In the genomic region with DNA sequence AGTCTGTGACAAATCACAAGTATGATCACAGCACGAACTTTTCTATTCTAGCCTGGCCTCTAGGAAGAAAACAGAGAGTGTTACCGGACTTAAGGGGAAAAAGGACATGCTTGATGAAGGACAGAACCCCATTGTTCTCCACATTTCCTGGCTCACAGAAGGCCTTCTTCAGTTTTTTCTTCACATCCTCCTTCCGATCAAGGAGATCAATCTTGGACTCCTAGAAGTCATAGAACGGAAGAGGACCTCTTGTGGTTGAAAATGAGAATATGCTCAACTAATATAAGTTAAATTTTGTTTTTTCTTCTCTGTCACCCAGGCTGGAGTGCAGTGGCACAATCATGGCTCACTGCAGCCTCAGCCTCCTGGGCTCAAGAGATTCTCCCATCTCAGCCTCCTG, we compare ENCODE assay signal across 11 cellular contexts. TPM values are rescaled to one million over a fixed set of nuclear protein-coding genes. Genes with fewer than 3 reads are reported as not detected.
DNase-seq lines count a peak whose midpoint lies in the region; ATAC-seq and TF ChIP-seq lines count a peak whose summit lies in the region.
"Had no signal": no experiment of that assay in that cellular context is flagged by ENCODE, and none has a peak within 500 bp of the region (broad histone marks: within the 10 kb centered on the region; RNA-seq: fewer than 3 reads in every experiment).

No MANE protein-coding gene starts in this region.

- H3K9me2 ChIP-seq in SK-N-SH (no peaks in the 10 kb centered on the region), GM23338 (ENCODE audit: insufficient read depth) (no peaks in the 10 kb centered on the region)

- TF ChIP-seq RAD21 in SK-N-SH (IDR thresholded peaks at IDR 0.05; ENCODE audit: low read length), result peak; percentile 24; the same call in 1 of the 2 replicates

- TF ChIP-seq EP300 in SK-N-SH (IDR thresholded peaks at IDR 0.05; ENCODE audit: borderline replicate concordance in 1 of 2, low read depth in 1 of 2, low read length in 1 of 2) (no peak), transverse colon (IDR thresholded peaks at IDR 0.05; ENCODE audit: low read depth) (no peak)

- H3K27me3 ChIP-seq in SK-N-SH (ENCODE audit: insufficient read depth) (no peaks in the 10 kb centered on the region), transverse colon (no peaks in the 10 kb centered on the region), GM23338 (ENCODE audit: insufficient read depth) (no peaks in the 10 kb centered on the region), left lung (no peaks in the 10 kb centered on the region)
- H3K27me3 ChIP-seq: BLaER1 treated with 17β-estradiol and CSF1 and Interleukin-3, amounts not matched to agents 10 nM and 100 nM had no signal

- intact Hi-C loops in transverse colon (cut with DNase I; ENCODE audit: low total_unique reads), result no loop called here
- intact Hi-C loops in left lung (cut with DNase I), result no loop called here

- CTCF ChIA-PET in SK-N-SH (lab: Yijun Ruan, JAX), result interaction anchor here (0.7 to 1.6 kb wide), 4 partner anchors 12 to 75 kb away, joined by 3 to 9 read pairs (median 4); no protein-coding TSS in a partner anchor

- no peaks in the 10 kb centered on the region for H4K20me1 ChIP-seq in SK-N-SH (ENCODE audit: insufficient read depth)
- peaks cover 45% of the 10 kb centered on the region for H4K20me1 ChIP-seq in GM23338 (replicated peaks; ENCODE audit: insufficient read depth)

- H3K4me3 Mint-ChIP-seq in activated T-cell treated with anti-CD3 and anti-CD28 coated beads, Interleukin-2, amount 50 U/mL, for 24 hours, result no peak overlapping the region
- H3K4me3 Mint-ChIP-seq in GM23338, result no peak overlapping the region

- in situ Hi-C loops in transverse colon (cut with MboI; ENCODE audit: low pct_ligation_motif_present in 1 of 4, low pct_unique_long_range_greater_than_20kb in 1 of 4, low sequenced_read_pairs in 3 of 4), result loop anchor here in 1 of 4 donors (25.0 kb wide), 1 partner anchor 275 kb away; no protein-coding TSS in a partner anchor

- H3K9me3 ChIP-seq in SK-N-SH (no peaks in the 10 kb centered on the region), transverse colon (no peaks in the 10 kb centered on the region), left lung (no peaks in the 10 kb centered on the region)
- H3K9me3 ChIP-seq: BLaER1 treated with 17β-estradiol and CSF1 and Interleukin-3, amounts not matched to agents 10 nM and 100 nM had no signal

- H3K36me3 Mint-ChIP-seq in activated T-cell treated with anti-CD3 and anti-CD28 coated beads, Interleukin-2, amount 50 U/mL, for 24 hours (ENCODE audit: low read depth), result peaks cover 87% of the 10 kb centered on the region
- H3K36me3 Mint-ChIP-seq in GM23338 (ENCODE audit: low read depth), result peaks cover 94% of the 10 kb centered on the region

- ATAC-seq in GM23338 (no peak), left lung (no peak)
- ATAC-seq: stimulated activated naive CD8-positive, alpha-beta T cell treated with anti-CD3 and anti-CD28 coated beads, Interleukin-15, Interleukin-2, amounts not matched to agents 100 U/mL and 50 U/mL, for 24 hours had no signal

- H3K9ac ChIP-seq in SK-N-SH, result no peak overlapping the region

- H3K27ac Mint-ChIP-seq in activated T-cell treated with anti-CD3 and anti-CD28 coated beads, Interleukin-2, amount 50 U/mL, for 24 hours, result peak overlapping the region; percentile 69
- no peak overlapping the region for H3K27ac Mint-ChIP-seq in GM23338

- H3K36me3 ChIP-seq in SK-N-SH (replicated peaks in 1 of 2; ENCODE audit: control insufficient read depth in 1 of 2, insufficient read depth in 2 of 2, low read length in 1 of 2), result peaks cover 32 to 69% of the 10 kb centered on the region in 2 experiments
- peaks cover 0 to 57% (median 17%) of the 10 kb centered on the region in 4 donors for H3K36me3 ChIP-seq in transverse colon
- H3K36me3 ChIP-seq in GM23338 (ENCODE audit: insufficient read depth), result peaks cover 88% of the 10 kb centered on the region
- peaks cover 0 to 100% of the 10 kb centered on the region in 2 donors for H3K36me3 ChIP-seq in left lung

- H3K4me3 ChIP-seq in SK-N-SH (ENCODE audit: low read depth in 2 of 2, low read length in 1 of 2), result no peak overlapping the region
- no peak overlapping the region for H3K4me3 ChIP-seq in foreskin fibroblast (ENCODE audit: low read depth in 1 of 2, low read length in 2 of 2)
- no peak overlapping the region for H3K4me3 ChIP-seq in transverse colon
- H3K4me3 ChIP-seq in GM23338, result no peak overlapping the region
- no peak overlapping the region for H3K4me3 ChIP-seq in left lung
- H3K4me3 ChIP-seq: BLaER1 treated with 17β-estradiol and CSF1 and Interleukin-3, amounts not matched to agents 10 nM and 100 nM had no signal

- H3K4me1 ChIP-seq in SK-N-SH (ENCODE audit: control insufficient read depth in 1 of 2, insufficient read depth in 2 of 2, low read depth in 1 of 2, low read length in 1 of 2) (peaks cover 0 to 6% of the 10 kb centered on the region in 2 experiments; a peak in 1 of 4 replicates), transverse colon (peaks cover 0 to 9% (median 2%) of the 10 kb centered on the region in 4 donors), GM23338 (ENCODE audit: insufficient read depth) (no peaks in the 10 kb centered on the region), left lung (peaks cover 0 to 6% of the 10 kb centered on the region in 2 donors)
- H3K4me1 ChIP-seq: BLaER1 treated with 17β-estradiol and CSF1 and Interleukin-3, amounts not matched to agents 10 nM and 100 nM had no signal

- H3K79me2 ChIP-seq in SK-N-SH (ENCODE audit: insufficient read depth), result no peaks in the 10 kb centered on the region; the same call in 1 of the 2 replicates
- peaks cover 7% of the 10 kb centered on the region; the same call in 1 of the 2 replicates for H3K79me2 ChIP-seq in GM23338 (replicated peaks; ENCODE audit: insufficient read depth)

- H3K4me2 ChIP-seq in SK-N-SH (no peak overlapping the region), GM23338 (no peak overlapping the region)
- H3K4me2 ChIP-seq: BLaER1 treated with 17β-estradiol and CSF1 and Interleukin-3, amounts not matched to agents 10 nM and 100 nM had no signal

- TF ChIP-seq POLR2A in transverse colon (IDR thresholded peaks at IDR 0.05), result no peak

- H3F3A ChIP-seq in SK-N-SH (replicated peaks; ENCODE audit: insufficient read depth) (peaks cover 20% of the 10 kb centered on the region), GM23338 (replicated peaks; ENCODE audit: low read depth) (peaks cover 20% of the 10 kb centered on the region)

- H2AFZ ChIP-seq in SK-N-SH (ENCODE audit: low read depth) (no peak overlapping the region), GM23338 (no peak overlapping the region)

- 91% methylated on average over 4 of the region's 4 CpGs for WGBS in SK-N-SH (ENCODE audit: low lambda C conversion rate)
- 60 to 68% methylated on average over 4 of the region's 4 CpGs for WGBS in transverse colon (ENCODE audit: low coverage in 1 of 2), 2 donors

- H3K27ac ChIP-seq in SK-N-SH (ENCODE audit: low read depth in 2 of 2, low read length in 1 of 2) (no peak overlapping the region), transverse colon (no peak overlapping the region), GM23338 (ENCODE audit: low read depth) (no peak overlapping the region), left lung (no peak overlapping the region)
- H3K27ac ChIP-seq: BLaER1 treated with 17β-estradiol and CSF1 and Interleukin-3, amounts not matched to agents 10 nM and 100 nM had no signal

- TF ChIP-seq CTCF in SK-N-SH (IDR thresholded peaks at IDR 0.05) (peak; percentile 55), foreskin fibroblast (IDR thresholded peaks at IDR 0.05; ENCODE audit: low read depth, low read length) (peak; percentile 8), transverse colon (IDR thresholded peaks at IDR 0.05) (peak in 4 of 5 experiments; percentile 32 to 39 (median 34)), GM23338 (conservative IDR thresholded peaks at IDR 0.05; ENCODE audit: low read depth in 2 of 2) (peak in 1 of 2 experiments; percentile 36; a peak in 2 of 4 replicates), left lung (IDR thresholded peaks at IDR 0.05) (no peak)

- DNase-seq in activated T-cell treated with anti-CD3 and anti-CD28 coated beads, Interleukin-2, amount 50 U/mL, for 24 hours, result no peak
- no peak for DNase-seq in activated T-cell treated with anti-CD3 and anti-CD28 coated beads, Interleukin-2, amount 50 U/mL, for 1 hour
- no peak for DNase-seq in SK-N-SH
- no peak for DNase-seq in foreskin fibroblast
- no peak for DNase-seq in transverse colon
- no peak for DNase-seq in cerebellar cortex (ENCODE audit: low spot score)
- no peak for DNase-seq in GM23338 (ENCODE audit: low spot score)
- DNase-seq in left lung, result no peak
- DNase-seq: activated T-cell treated with anti-CD3 and anti-CD28 coated beads for 4 hours; stimulated activated naive CD8-positive, alpha-beta T cell treated with anti-CD3 and anti-CD28 coated beads, Interleukin-15, Interleukin-2, amounts not matched to agents 100 U/mL and 50 U/mL, for 24 hours had no signal

- no peaks in the 10 kb centered on the region for H3K27me3 Mint-ChIP-seq in activated T-cell treated with anti-CD3 and anti-CD28 coated beads, Interleukin-2, amount 50 U/mL, for 24 hours
- H3K27me3 Mint-ChIP-seq in GM23338 (ENCODE audit: insufficient read depth, low read depth, poor library complexity), result peaks cover 1% of the 10 kb centered on the region

- peaks cover 10% of the 10 kb centered on the region for H3K4me1 Mint-ChIP-seq in activated T-cell treated with anti-CD3 and anti-CD28 coated beads, Interleukin-2, amount 50 U/mL, for 24 hours (ENCODE audit: low read depth)
- H3K4me1 Mint-ChIP-seq in GM23338, result no peaks in the 10 kb centered on the region

- POLR2A ChIA-PET in SK-N-SH (lab: Yijun Ruan, JAX), result no interaction called here

- H3K9me3 Mint-ChIP-seq in activated T-cell treated with anti-CD3 and anti-CD28 coated beads, Interleukin-2, amount 50 U/mL, for 24 hours, result no peaks in the 10 kb centered on the region
- H3K9me3 Mint-ChIP-seq in GM23338, result no peaks in the 10 kb centered on the region

TF ChIP-seq in GM23338, 12 proteins besides CTCF, POLR2A, EP300 and RAD21 (continues in another document):
- TF ChIP-seq JUNB (IDR thresholded peaks at IDR 0.05; ENCODE audit: unreplicated experiment) (no peak), POLR2AphosphoS5 (IDR thresholded peaks at IDR 0.05; ENCODE audit: low read depth) (no peak), CREB1 (CRISPR knock-in tag; IDR thresholded peaks at IDR 0.05; ENCODE audit: low read depth) (no peak)

RNA-seq across cellular contexts. Expression of gene YARS1, which starts 30.3 kb away (rescaled TPM):
- 31.9 and 46.3 TPM in 2 replicates for polyA plus RNA-seq in SK-N-SH (2012; rRNA removed)
- 41.7 and 41.8 TPM in 2 replicates for polyA plus RNA-seq in SK-N-SH (2012; cell fraction: cytosol; rRNA removed)
- 65.5 and 101 TPM in 2 replicates for polyA plus RNA-seq in SK-N-SH (2012; cell fraction: nucleus; rRNA removed)
- 10 to 100 TPM; 23.9 to 54.5 (median 33.8) TPM for total RNA-seq in transverse colon
- 158 and 182 TPM in 2 replicates for total RNA-seq in GM23338 (2014; rRNA removed; shearing (Covaris generic))
- 132 and 134 TPM in 2 replicates for polyA plus RNA-seq in GM23338 (2016; fragmentation: Nextera tagmentation; extraction: Ambion mirVana)
- 100 to 1,000 TPM in 1 of 2 donors, 10 to 100 TPM in 1; 80.7 to 126 TPM for total RNA-seq in left lung

RNA-seq across cellular contexts. Expression of gene S100PBP, which starts 30.6 kb away (rescaled TPM):
- polyA plus RNA-seq in SK-N-SH (2012; rRNA removed), result 13.2 and 19.2 TPM in 2 replicates
- polyA plus RNA-seq in SK-N-SH (2012; cell fraction: cytosol; rRNA removed), result 16.3 and 16.6 TPM in 2 replicates
- 23.7 and 53.3 TPM in 2 replicates for polyA plus RNA-seq in SK-N-SH (2012; cell fraction: nucleus; rRNA removed)
- total RNA-seq in transverse colon, result 100 to 1,000 TPM in 1 of 4 donors, 10 to 100 TPM in 3; 26.2 to 257 (median 40.7) TPM
- 60.5 and 65.2 TPM in 2 replicates for total RNA-seq in GM23338 (2014; rRNA removed; shearing (Covaris generic))
- 21.9 and 30.6 TPM in 2 replicates for polyA plus RNA-seq in GM23338 (2016; fragmentation: Nextera tagmentation; extraction: Ambion mirVana)
- 10 to 100 TPM; 32.3 to 35.0 TPM for total RNA-seq in left lung

Comparison
In these comparisons a context has a peak if more than half of its experiments do, and no peak if none do; other contexts are left out.
1. CTCF ChIP-seq: peak in SK-N-SH (single experiment), foreskin fibroblast (single experiment) and transverse colon (4 of 5); none in left lung (0 of 2).